ENCODE assay signal across 8 cellular contexts in genomic region chr17:76539631-76540271, GRCh38. TPM values are rescaled to one million over a fixed set of nuclear protein-coding genes. Genes with fewer than 3 reads are reported as not detected.
DNase-seq lines count a peak whose midpoint lies in the region; ATAC-seq and TF ChIP-seq lines count a peak whose summit lies in the region.

Gene PRCD, plus strand, starts transcription at chr17:76540044. Its CDS starts 98 bp downstream, at chr17:76540142.

- H3K9me3 Mint-ChIP-seq in Calu3 (ENCODE audit: low read depth, unreplicated experiment), result no peaks in the 10 kb centered on the region
- H3K9me3 Mint-ChIP-seq in T-cell, result no peaks in the 10 kb centered on the region
- peaks cover 14% of the 10 kb centered on the region for H3K9me3 Mint-ChIP-seq in glutamatergic neuron (ENCODE audit: unreplicated experiment)

- H3K27me3 Mint-ChIP-seq in Calu3 (ENCODE audit: unreplicated experiment) (peaks cover 82% of the 10 kb centered on the region), T-cell (peaks cover 23 to 62% of the 10 kb centered on the region in 2 donors), glutamatergic neuron (ENCODE audit: unreplicated experiment) (peaks cover 23% of the 10 kb centered on the region)

- ATAC-seq in T-cell (replicated peaks in 1 of 4), result no peak
- ATAC-seq in psoas muscle, result no peak
- no peak for ATAC-seq in HG03378 (IDR thresholded peaks at IDR 0.05; ENCODE audit: unreplicated experiment)

- H3K4me1 Mint-ChIP-seq in Calu3 (ENCODE audit: low read depth, unreplicated experiment), result no peaks in the 10 kb centered on the region
- H3K4me1 Mint-ChIP-seq in T-cell, result peaks cover 5 to 15% (median 11%) of the 10 kb centered on the region in 3 donors
- H3K4me1 Mint-ChIP-seq in glutamatergic neuron (ENCODE audit: low read depth, unreplicated experiment), result peaks cover 54% of the 10 kb centered on the region

- DNase-seq in Calu3 (no peak), T-cell (no peak), glutamatergic neuron (no peak), psoas muscle (no peak), SW 1271 (lab: John Stamatoyannopoulos, UW) (no peak), NCI-H128 (lab: John Stamatoyannopoulos, UW; ENCODE audit: unreplicated experiment) (no peak)
- no peak for DNase-seq in activated naive CD4-positive, alpha-beta T cell treated with Interleukin-2 at 50 U/mL for 16 hours

- TF ChIP-seq CTCF in Calu3 (IDR thresholded peaks at IDR 0.05; ENCODE audit: unreplicated experiment) (no peak), glutamatergic neuron (IDR thresholded peaks at IDR 0.05; ENCODE audit: partially characterized antibody, unreplicated experiment) (peak; percentile 11), psoas muscle (IDR thresholded peaks at IDR 0.05) (no peak)

- H3K4me3 ChIP-seq in psoas muscle, result peak within 1 kb of the TSS; percentile 71

- BruUV-seq in Calu3 (replicated peaks; lab: Mats Ljungman, UMichigan), result no TSS peak

- H3K9me3 ChIP-seq in psoas muscle, result no peaks in the 10 kb centered on the region

- intact Hi-C loops in Calu3 (cut with micrococcal nuclease; ENCODE audit: unreplicated experiment), result no loop called here
- intact Hi-C loops in psoas muscle (cut with DNase I), result no loop called here

- WGBS in psoas muscle, 3 donors, result 44 to 59% (median 53%) methylated on average over 16 to 22 of the region's 22 CpGs

- POLR2A ChIA-PET in T-cell (lab: Charles Lee), result no interaction called here

- H3K27ac Mint-ChIP-seq in Calu3 (ENCODE audit: unreplicated experiment) (no peak within 1 kb of the TSS), T-cell (peak within 1 kb of the TSS in 1 of 2 donors; percentile 63), glutamatergic neuron (ENCODE audit: unreplicated experiment) (peak within 1 kb of the TSS; percentile 90)

- peak within 1 kb of the TSS; percentile 72 for H3K27ac ChIP-seq in psoas muscle

- H3K36me3 Mint-ChIP-seq in Calu3 (ENCODE audit: insufficient read depth, unreplicated experiment) (no peaks in the 10 kb centered on the region), T-cell (no peaks in the 10 kb centered on the region), glutamatergic neuron (ENCODE audit: unreplicated experiment) (peaks cover 5% of the 10 kb centered on the region)

- H3K4me1 ChIP-seq in psoas muscle, result peaks cover 38% of the 10 kb centered on the region

- CTCF ChIA-PET in Calu3 (lab: Charles Lee), result interaction anchor here (0.5 to 1.4 kb wide), 2 partner anchors 17 to 1628 kb away, joined by 4 to 5 read pairs; no protein-coding TSS in a partner anchor
- CTCF ChIA-PET in T-cell (lab: Charles Lee), result interaction anchor here (0.5 to 0.7 kb wide), 2 partner anchors 578 to 1602 kb away, joined by 3 read pairs; no protein-coding TSS in a partner anchor

- H3K4me3 Mint-ChIP-seq in Calu3 (ENCODE audit: low read depth, unreplicated experiment) (peak within 1 kb of the TSS; percentile 64), T-cell (peak within 1 kb of the TSS; percentile 41 to 61 (median 59)), glutamatergic neuron (ENCODE audit: unreplicated experiment) (peak within 1 kb of the TSS; percentile 84)

- H3K27me3 ChIP-seq in psoas muscle (ENCODE audit: insufficient read depth in 3 of 3, low read length in 2 of 3), result peaks cover 0 to 19% (median 9%) of the 10 kb centered on the region in 3 donors

- no peaks in the 10 kb centered on the region for H3K36me3 ChIP-seq in psoas muscle (ENCODE audit: insufficient read depth in 1 of 2, low read depth in 1 of 2)

RNA-seq across cellular contexts. Expression of gene PRCD, which starts in this region (rescaled TPM):
- not detected in 2 replicates for total RNA-seq in Calu3 (2022)
- 1 to 10 TPM in 2 of 5 donors, under 1 TPM in 3; 0.66 to 1.3 (median 0.92) TPM for total RNA-seq in T-cell
- total RNA-seq in glutamatergic neuron (ENCODE audit: unreplicated experiment), result 1.4 TPM
- total RNA-seq in psoas muscle, result 1 to 10 TPM in 2 of 4 donors, under 1 TPM in 2; 0.18 to 1.7 (median 1.0) TPM
- polyA plus RNA-seq in psoas muscle, result 1 to 10 TPM; 1.2 to 1.6 (median 1.3) TPM
